ENCODE assay signal across 1 cellular context in genomic region chr11:77071671-77072605, GRCh38.
TF ChIP-seq lines count a peak whose summit lies in the region.

No MANE protein-coding gene starts in this region.

TF ChIP-seq in A549, 52 proteins besides CTCF, POLR2A, EP300 and RAD21 (continued from another document):
- TF ChIP-seq HMGXB4 (CRISPR knock-in tag; IDR thresholded peaks at IDR 0.05; ENCODE audit: borderline replicate concordance) (no peak), CHD2 (IDR thresholded peaks at IDR 0.05; ENCODE audit: low read length, partially characterized antibody) (no peak), POLR2AphosphoS2 (conservative IDR thresholded peaks at IDR 0.05; ENCODE audit: low read length) (no peak), FOSB (CRISPR knock-in tag; IDR thresholded peaks at IDR 0.05) (no peak), PHF8 (IDR thresholded peaks at IDR 0.05; ENCODE audit: borderline replicate concordance, low read depth) (no peak), ZNF302 (CRISPR knock-in tag; IDR thresholded peaks at IDR 0.05) (no peak), SREBF2 (IDR thresholded peaks at IDR 0.05) (no peak), KDM1A (IDR thresholded peaks at IDR 0.05; ENCODE audit: low read depth) (no peak), JUN (IDR thresholded peaks at IDR 0.05) (no peak), MYC (IDR thresholded peaks at IDR 0.05; ENCODE audit: borderline replicate concordance, low read length) (no peak)
- TF ChIP-seq, protein P1, sequence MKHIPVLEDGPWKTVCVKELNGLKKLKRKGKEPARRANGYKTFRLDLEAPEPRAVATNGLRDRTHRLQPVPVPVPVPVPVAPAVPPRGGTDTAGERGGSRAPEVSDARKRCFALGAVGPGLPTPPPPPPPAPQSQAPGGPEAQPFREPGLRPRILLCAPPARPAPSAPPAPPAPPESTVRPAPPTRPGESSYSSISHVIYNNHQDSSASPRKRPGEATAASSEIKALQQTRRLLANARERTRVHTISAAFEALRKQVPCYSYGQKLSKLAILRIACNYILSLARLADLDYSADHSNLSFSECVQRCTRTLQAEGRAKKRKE (CRISPR knock-in tag; IDR thresholded peaks at IDR 0.05; ENCODE audit: low read depth) = no peak
- TF ChIP-seq, protein P2, sequence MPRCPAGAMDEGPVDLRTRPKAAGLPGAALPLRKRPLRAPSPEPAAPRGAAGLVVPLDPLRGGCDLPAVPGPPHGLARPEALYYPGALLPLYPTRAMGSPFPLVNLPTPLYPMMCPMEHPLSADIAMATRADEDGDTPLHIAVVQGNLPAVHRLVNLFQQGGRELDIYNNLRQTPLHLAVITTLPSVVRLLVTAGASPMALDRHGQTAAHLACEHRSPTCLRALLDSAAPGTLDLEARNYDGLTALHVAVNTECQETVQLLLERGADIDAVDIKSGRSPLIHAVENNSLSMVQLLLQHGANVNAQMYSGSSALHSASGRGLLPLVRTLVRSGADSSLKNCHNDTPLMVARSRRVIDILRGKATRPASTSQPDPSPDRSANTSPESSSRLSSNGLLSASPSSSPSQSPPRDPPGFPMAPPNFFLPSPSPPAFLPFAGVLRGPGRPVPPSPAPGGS (IDR thresholded peaks at IDR 0.05) = no peak
- TF ChIP-seq, protein P3, sequence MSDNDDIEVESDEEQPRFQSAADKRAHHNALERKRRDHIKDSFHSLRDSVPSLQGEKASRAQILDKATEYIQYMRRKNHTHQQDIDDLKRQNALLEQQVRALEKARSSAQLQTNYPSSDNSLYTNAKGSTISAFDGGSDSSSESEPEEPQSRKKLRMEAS (IDR thresholded peaks at IDR 0.05) = no peak
TF ChIP-seq in A549: peak in this region for 0.
